In genomic region chr10:45358961-45359360, GRCh38 we compare ENCODE assay signal across 8 cellular contexts. TPM values are rescaled to one million over a fixed set of nuclear protein-coding genes. Genes with fewer than 3 reads are reported as not detected.
"Had no signal": no experiment of that assay in that cellular context is flagged by ENCODE, and none has a peak within 500 bp of the region (broad histone marks: within the 10 kb centered on the region; RNA-seq: fewer than 3 reads in every experiment).

No MANE protein-coding gene starts in this region.

RNA-seq across cellular contexts. Expression of gene ALOX5, which starts 15.1 kb away (rescaled TPM):
- total RNA-seq: M059J, NCI-H460, SK-MEL-5 had no signal

RNA-seq across cellular contexts. Expression of gene OR13A1, which starts 43.6 kb away (rescaled TPM):
- total RNA-seq: activated CD4-positive, alpha-beta memory T cell treated with anti-CD3 and anti-CD28 coated beads, Interleukin-2, amount 10 ng/mL, durations not matched to agents 7 days and 5 days; activated CD8-positive, alpha-beta memory T cell treated with anti-CD3 and anti-CD28 coated beads, Interleukin-2, amount 10 ng/mL, durations not matched to agents 7 days and 5 days; bronchial epithelial cell; NCI-H460; PC-9; Right ventricle myocardium inferior; SK-MEL-5 had no signal
